ENCODE assay signal across 9 cellular contexts in the genomic region with DNA sequence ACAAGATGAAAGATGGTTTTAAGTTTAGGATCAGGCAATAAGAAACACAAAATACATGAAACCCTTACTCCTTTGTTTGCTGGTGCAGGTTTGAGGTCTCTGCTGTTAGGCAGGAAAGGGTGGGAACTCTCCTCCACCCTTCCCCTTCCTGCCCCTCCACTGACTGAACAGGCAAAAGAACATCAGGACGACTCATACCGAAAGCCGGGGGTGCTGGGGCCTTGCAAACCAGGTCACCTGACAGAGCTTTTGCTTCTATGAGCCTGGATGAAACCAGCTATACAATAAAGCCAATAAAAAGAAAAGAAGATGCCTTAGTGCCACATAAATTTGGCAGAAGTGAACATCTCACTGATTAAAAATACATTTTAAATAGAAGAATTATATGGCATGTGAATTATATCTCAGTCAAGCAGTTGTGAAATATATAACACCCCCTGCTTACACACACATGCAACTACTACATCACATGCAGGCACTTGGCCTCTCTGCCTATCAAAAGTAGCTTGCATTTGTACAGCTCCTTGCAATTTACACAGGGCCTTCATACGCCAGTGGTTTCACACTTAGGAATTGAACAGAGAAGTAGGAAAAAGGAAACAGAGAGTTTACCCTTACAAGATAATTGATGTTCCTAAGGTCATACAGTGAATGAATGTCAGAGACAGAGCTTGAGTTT.
DNase-seq lines count a peak whose midpoint lies in the region; ATAC-seq and FAIRE-seq lines count a peak whose summit lies in the region.
"Had no signal": no experiment of that assay in that cellular context is flagged by ENCODE, and none has a peak within 500 bp of the region (broad histone marks: within the 10 kb centered on the region; RNA-seq: fewer than 3 reads in every experiment).

No MANE protein-coding gene starts in this region.

- FAIRE-seq in frontal cortex (lab: Jason Lieb, UNC) (no peak), RCC 7860 (lab: Jason Lieb, UNC) (no peak)
- FAIRE-seq: keratinocyte had no signal

- ATAC-seq in GM18907 (IDR thresholded peaks at IDR 0.05; ENCODE audit: unreplicated experiment) (peak; percentile 97), HG03025 (IDR thresholded peaks at IDR 0.05; ENCODE audit: low FRiP score, unreplicated experiment) (peak; percentile 80)

- DNase-seq in T-helper 9 cell (peak; percentile 19), dermis blood vessel endothelial cell (peak; percentile 49), frontal cortex (ENCODE audit: low spot score in 2 of 2) (no peak), RCC 7860 (ENCODE audit: low spot score) (no peak), hepatic stellate cell (ENCODE audit: low spot score) (no peak)
- DNase-seq in stimulated activated CD4-positive, alpha-beta T cell treated with anti-CD3 and anti-CD28 coated beads, Interleukin-4, amount 100 ng/mL, for 4 hours = peak; percentile 61 to 76

Comparison
In these comparisons a context has a peak if more than half of its experiments do, and no peak if none do; other contexts are left out.
1. DNase-seq: peak in T-helper 9 cell (single experiment), dermis blood vessel endothelial cell (single experiment) and stimulated activated CD4-positive, alpha-beta T cell treated with anti-CD3 and anti-CD28 coated beads, Interleukin-4, amount 100 ng/mL, for 4 hours (2 of 2); none in frontal cortex (0 of 2), RCC 7860 (single experiment) and hepatic stellate cell (single experiment).